1 cellular context compared by ENCODE assay signal in the genomic region with DNA sequence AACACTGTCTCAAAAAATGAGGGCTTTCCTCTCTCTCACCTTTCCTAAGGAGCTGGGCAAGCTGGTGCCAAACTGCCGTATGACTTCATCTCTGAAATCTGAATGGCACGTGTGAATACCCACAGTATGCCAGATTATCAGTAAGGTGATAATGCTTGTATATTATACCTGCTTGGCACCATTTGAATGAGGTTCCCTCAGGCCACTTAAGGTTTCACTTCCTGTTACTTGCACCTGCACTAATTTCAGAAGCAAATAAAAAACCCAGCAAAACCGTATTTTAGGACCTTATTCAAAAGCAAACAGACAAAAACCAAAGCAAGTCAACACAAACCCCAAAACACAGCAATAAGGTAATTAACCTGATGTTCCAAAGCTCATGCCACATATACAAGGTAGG.
TF ChIP-seq lines count a peak whose summit lies in the region.

No MANE protein-coding gene starts in this region.

TF ChIP-seq in SK-N-SH, 30 proteins besides CTCF, POLR2A, EP300 and RAD21 (continued from another document):
- no peak for TF ChIP-seq NRF1 (IDR thresholded peaks at IDR 0.05; ENCODE audit: low read depth, low read length)
- no peak for TF ChIP-seq RXRA (IDR thresholded peaks at IDR 0.05; ENCODE audit: borderline replicate concordance, low read depth)
- no peak for TF ChIP-seq MXI1 (IDR thresholded peaks at IDR 0.05; ENCODE audit: low read depth, low read length)
- TF ChIP-seq FOXJ3 (CRISPR knock-in tag; IDR thresholded peaks at IDR 0.05), result no peak
- TF ChIP-seq RFX5 (IDR thresholded peaks at IDR 0.05; ENCODE audit: low read length), result no peak
- TF ChIP-seq, protein P1, sequence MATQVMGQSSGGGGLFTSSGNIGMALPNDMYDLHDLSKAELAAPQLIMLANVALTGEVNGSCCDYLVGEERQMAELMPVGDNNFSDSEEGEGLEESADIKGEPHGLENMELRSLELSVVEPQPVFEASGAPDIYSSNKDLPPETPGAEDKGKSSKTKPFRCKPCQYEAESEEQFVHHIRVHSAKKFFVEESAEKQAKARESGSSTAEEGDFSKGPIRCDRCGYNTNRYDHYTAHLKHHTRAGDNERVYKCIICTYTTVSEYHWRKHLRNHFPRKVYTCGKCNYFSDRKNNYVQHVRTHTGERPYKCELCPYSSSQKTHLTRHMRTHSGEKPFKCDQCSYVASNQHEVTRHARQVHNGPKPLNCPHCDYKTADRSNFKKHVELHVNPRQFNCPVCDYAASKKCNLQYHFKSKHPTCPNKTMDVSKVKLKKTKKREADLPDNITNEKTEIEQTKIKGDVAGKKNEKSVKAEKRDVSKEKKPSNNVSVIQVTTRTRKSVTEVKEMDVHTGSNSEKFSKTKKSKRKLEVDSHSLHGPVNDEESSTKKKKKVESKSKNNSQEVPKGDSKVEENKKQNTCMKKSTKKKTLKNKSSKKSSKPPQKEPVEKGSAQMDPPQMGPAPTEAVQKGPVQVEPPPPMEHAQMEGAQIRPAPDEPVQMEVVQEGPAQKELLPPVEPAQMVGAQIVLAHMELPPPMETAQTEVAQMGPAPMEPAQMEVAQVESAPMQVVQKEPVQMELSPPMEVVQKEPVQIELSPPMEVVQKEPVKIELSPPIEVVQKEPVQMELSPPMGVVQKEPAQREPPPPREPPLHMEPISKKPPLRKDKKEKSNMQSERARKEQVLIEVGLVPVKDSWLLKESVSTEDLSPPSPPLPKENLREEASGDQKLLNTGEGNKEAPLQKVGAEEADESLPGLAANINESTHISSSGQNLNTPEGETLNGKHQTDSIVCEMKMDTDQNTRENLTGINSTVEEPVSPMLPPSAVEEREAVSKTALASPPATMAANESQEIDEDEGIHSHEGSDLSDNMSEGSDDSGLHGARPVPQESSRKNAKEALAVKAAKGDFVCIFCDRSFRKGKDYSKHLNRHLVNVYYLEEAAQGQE (IDR thresholded peaks at IDR 0.05; ENCODE audit: low read depth, low read length), result no peak
- TF ChIP-seq CHD2 (IDR thresholded peaks at IDR 0.05; ENCODE audit: low read length, partially characterized antibody), result no peak
